In genomic region chr6:132188865-132189264, GRCh38 we compare ENCODE assay signal across 16 cellular contexts.
DNase-seq lines count a peak whose midpoint lies in the region; ATAC-seq, FAIRE-seq and TF ChIP-seq lines count a peak whose summit lies in the region.
"Had no signal": no experiment of that assay in that cellular context is flagged by ENCODE, and none has a peak within 500 bp of the region (broad histone marks: within the 10 kb centered on the region; RNA-seq: fewer than 3 reads in every experiment).

No MANE protein-coding gene starts in this region.

- H3K27me3 Mint-ChIP-seq in glutamatergic neuron (ENCODE audit: unreplicated experiment), result no peaks in the 10 kb centered on the region
- H3K27me3 Mint-ChIP-seq: memory B cell had no signal

- TF ChIP-seq CTCF in bronchial epithelial cell (IDR thresholded peaks at IDR 0.05; ENCODE audit: insufficient read depth, low read length, severe bottlenecking), result no peak
- TF ChIP-seq CTCF in glutamatergic neuron (IDR thresholded peaks at IDR 0.05; ENCODE audit: partially characterized antibody, unreplicated experiment), result no peak

- no peak overlapping the region for H3K4me3 Mint-ChIP-seq in glutamatergic neuron (ENCODE audit: unreplicated experiment)
- H3K4me3 Mint-ChIP-seq: memory B cell had no signal

- no peaks in the 10 kb centered on the region for H3K27me3 ChIP-seq in bronchial epithelial cell (ENCODE audit: control insufficient read depth, insufficient read depth, low read length)
- H3K27me3 ChIP-seq: heart left ventricle, MG63 had no signal

- ATAC-seq in GM18498 (IDR thresholded peaks at IDR 0.05; ENCODE audit: unreplicated experiment), result no peak

- no peaks in the 10 kb centered on the region for H3K36me3 ChIP-seq in bronchial epithelial cell (ENCODE audit: control insufficient read depth, insufficient read depth, low read length)
- H3K36me3 ChIP-seq: heart left ventricle, MG63 had no signal

- FAIRE-seq in bronchial epithelial cell (lab: Jason Lieb, UNC), result no peak
- FAIRE-seq: colon had no signal

- no peaks in the 10 kb centered on the region for H3K36me3 Mint-ChIP-seq in glutamatergic neuron (ENCODE audit: unreplicated experiment)
- H3K36me3 Mint-ChIP-seq: memory B cell had no signal

- H3K9me3 Mint-ChIP-seq in glutamatergic neuron (ENCODE audit: unreplicated experiment), result no peaks in the 10 kb centered on the region
- H3K9me3 Mint-ChIP-seq: memory B cell had no signal

- DNase-seq in GDM1 (lab: John Stamatoyannopoulos, UW) (peak; percentile 8), NCI-H226 (peak; percentile 69), bronchial epithelial cell (ENCODE audit: low read depth) (peak; percentile 67), myocyte (ENCODE audit: low read depth) (peak; percentile 38), NCI-H2171 treated with DMSO at 0.1 percent for 48 hours (lab: John Stamatoyannopoulos, UW) (no peak), glutamatergic neuron (no peak), medulla oblongata (ENCODE audit: extremely low spot score) (no peak)
- DNase-seq: activated gamma-delta T cell treated with Interleukin-2 at 50 U/mL for 16 hours; heart left ventricle; NCI-H524 treated with DMSO at 0.1 percent for 48 hours; stimulated activated CD4-positive, alpha-beta T cell treated with anti-CD3 and anti-CD28 coated beads, Interleukin-2, amount 100 ng/mL, for 24 hours; stimulated activated naive CD4-positive, alpha-beta T cell treated with Interleukin-2 at 50 U/mL for 16 hours had no signal

- no peak overlapping the region for H3K27ac Mint-ChIP-seq in glutamatergic neuron (ENCODE audit: unreplicated experiment)
- H3K27ac Mint-ChIP-seq: memory B cell had no signal

- no peak overlapping the region for H3K4me3 ChIP-seq in bronchial epithelial cell (ENCODE audit: low read depth, low read length)
- H3K4me3 ChIP-seq: heart left ventricle, MG63 had no signal

- no peaks in the 10 kb centered on the region for H3K4me1 Mint-ChIP-seq in glutamatergic neuron (ENCODE audit: low read depth, unreplicated experiment)
- H3K4me1 Mint-ChIP-seq: memory B cell had no signal

Comparison
In these comparisons a context has a peak if more than half of its experiments do, and no peak if none do; other contexts are left out.
1. DNase-seq: peak in GDM1 (single experiment), NCI-H226 (single experiment), bronchial epithelial cell (single experiment) and myocyte (single experiment); none in NCI-H2171 treated with DMSO at 0.1 percent for 48 hours (single experiment), glutamatergic neuron (single experiment) and medulla oblongata (single experiment).